Comparison of ENCODE assay signal across 11 cellular contexts in genomic region chr1:210252621-210253041, GRCh38. TPM values are rescaled to one million over a fixed set of nuclear protein-coding genes. Genes with fewer than 3 reads are reported as not detected.
A peak's percentile ranks its signal among the peaks of the same experiment; 100 is the strongest.
DNase-seq lines count a peak whose midpoint lies in the region; ATAC-seq and TF ChIP-seq lines count a peak whose summit lies in the region.
"Had no signal": no experiment of that assay in that cellular context is flagged by ENCODE, and none has a peak within 500 bp of the region (broad histone marks: within the 10 kb centered on the region; RNA-seq: fewer than 3 reads in every experiment).

No MANE protein-coding gene starts in this region.

- H3K27me3 Mint-ChIP-seq in endodermal cell (ENCODE audit: insufficient read depth): peaks cover 46% of the 10 kb centered on the region

- no peaks in the 10 kb centered on the region for H3K36me3 Mint-ChIP-seq in endodermal cell (ENCODE audit: low read depth)

- TF ChIP-seq CTCF in endodermal cell (conservative IDR thresholded peaks at IDR 0.05): no peak
- no peak for TF ChIP-seq CTCF in GM13977 (IDR thresholded peaks at IDR 0.05; ENCODE audit: extremely low read depth, insufficient read depth, missing control alignments)

- no peaks in the 10 kb centered on the region for H3K9me3 Mint-ChIP-seq in endodermal cell

- peaks cover 11% of the 10 kb centered on the region for H3K4me1 Mint-ChIP-seq in endodermal cell

- no peak overlapping the region for H3K9ac ChIP-seq in endodermal cell (ENCODE audit: extremely low read depth, low read length, poor library complexity, severe bottlenecking)

- H3K27ac Mint-ChIP-seq in endodermal cell: peak overlapping the region; percentile 61

- H3K27ac ChIP-seq in endodermal cell (ENCODE audit: low read depth, low read length) (peak overlapping the region; percentile 62), mesodermal cell (ENCODE audit: low read depth, low read length, severe bottlenecking) (no peak overlapping the region)
- H3K27ac ChIP-seq: adrenal gland had no signal

- peaks cover 34% of the 10 kb centered on the region for H3K27me3 ChIP-seq in endodermal cell (ENCODE audit: control insufficient read depth, insufficient read depth, low read length, poor library complexity, severe bottlenecking)

- WGBS in endodermal cell (ENCODE audit: insufficient coverage in 1 of 2, insufficient read length in 1 of 2), 2 experiments: 12% methylated on average over 28 of the region's 28 CpGs; no CpG with 5 or more reads in 1 of the 2 experiments
- 3 to 4% methylated on average over 17 to 28 of the region's 28 CpGs for WGBS in mesodermal cell (ENCODE audit: insufficient coverage in 2 of 2), 2 experiments

- peaks cover 16% of the 10 kb centered on the region for H3K4me1 ChIP-seq in endodermal cell (ENCODE audit: control insufficient read depth, insufficient read depth, low read length)
- H3K4me1 ChIP-seq in mesodermal cell (ENCODE audit: control insufficient read depth, insufficient read depth, low read length, poor library complexity, severe bottlenecking): peaks cover 22% of the 10 kb centered on the region

- H3K4me3 ChIP-seq in endodermal cell (ENCODE audit: low read length) (peak overlapping the region; percentile 78), mesodermal cell (ENCODE audit: extremely low read depth, insufficient read depth, low read length, poor library complexity, severe bottlenecking) (peak overlapping the region; percentile 40)

- no peaks in the 10 kb centered on the region for H3K9me3 ChIP-seq in endodermal cell (ENCODE audit: control insufficient read depth, low read length)
- no peaks in the 10 kb centered on the region for H3K9me3 ChIP-seq in mesodermal cell (ENCODE audit: control insufficient read depth, low read length)
- H3K9me3 ChIP-seq: adrenal gland had no signal

- DNase-seq in COLO668 (lab: John Stamatoyannopoulos, UW; ENCODE audit: unreplicated experiment): peak; percentile 84
- peak; percentile 2 for DNase-seq in NCI-H1417 treated with DMSO at 0.1 percent for 48 hours (lab: John Stamatoyannopoulos, UW)
- DNase-seq in endodermal cell: peak; percentile 90
- DNase-seq in GM13977 (ENCODE audit: low spot score): no peak
- DNase-seq in NCI-H1694 treated with DMSO at 0.1 percent for 48 hours (lab: John Stamatoyannopoulos, UW): no peak
- no peak for DNase-seq in GM19238 (ENCODE audit: insufficient read length, low spot score)
- DNase-seq: foreskin melanocyte, NCI-H446 treated with DMSO at 0.1 percent for 48 hours had no signal

- H3K4me3 Mint-ChIP-seq in endodermal cell: peak overlapping the region; percentile 78

- no peak for ATAC-seq in GM18867 (IDR thresholded peaks at IDR 0.05; ENCODE audit: unreplicated experiment)

- in situ Hi-C loops in GM13977 (cut with MboI; ENCODE audit: low pct_unique_long_range_greater_than_20kb, low sequenced_read_pairs, unreplicated experiment): no loop called here

- H3K36me3 ChIP-seq in endodermal cell (ENCODE audit: control insufficient read depth, insufficient read depth, low read length): no peaks in the 10 kb centered on the region
- H3K36me3 ChIP-seq in mesodermal cell (ENCODE audit: control insufficient read depth, insufficient read depth, low read length): no peaks in the 10 kb centered on the region
- H3K36me3 ChIP-seq: adrenal gland had no signal

RNA-seq across cellular contexts. Expression of gene SERTAD4, which starts 20.0 kb away (rescaled TPM):
- total RNA-seq in endodermal cell: 1 to 10 TPM in 1 of 2 donors, under 1 TPM in 1; 0.58 to 1.1 TPM
- 9.3 TPM for polyA plus RNA-seq in endodermal cell (2013, experiment 1 of 2)
- polyA plus RNA-seq in endodermal cell (2013, experiment 2 of 2): 10.6 TPM
- polyA plus RNA-seq in mesodermal cell (2013, experiment 1 of 2): 7.3 TPM
- polyA plus RNA-seq in mesodermal cell (2013, experiment 2 of 2): 7.9 TPM

Comparison
In these comparisons a context has a peak if more than half of its experiments do, and no peak if none do; other contexts are left out.
1. DNase-seq: peak in COLO668 (single experiment), NCI-H1417 treated with DMSO at 0.1 percent for 48 hours (single experiment) and endodermal cell (single experiment); none in GM13977 (single experiment), NCI-H1694 treated with DMSO at 0.1 percent for 48 hours (single experiment) and GM19238 (single experiment).